In genomic region chr1:234917495-234918188, GRCh38 we compare ENCODE assay signal across 15 cellular contexts.
A peak's percentile ranks its signal among the peaks of the same experiment; 100 is the strongest.
DNase-seq lines count a peak whose midpoint lies in the region; ATAC-seq and TF ChIP-seq lines count a peak whose summit lies in the region.
"Had no signal": no experiment of that assay in that cellular context is flagged by ENCODE, and none has a peak within 500 bp of the region (broad histone marks: within the 10 kb centered on the region; RNA-seq: fewer than 3 reads in every experiment).

No MANE protein-coding gene starts in this region.

- no peaks in the 10 kb centered on the region for H3K36me3 Mint-ChIP-seq in osteocyte (ENCODE audit: unreplicated experiment)
- H3K36me3 Mint-ChIP-seq in MCF 10A (ENCODE audit: insufficient read depth, unreplicated experiment), result no peaks in the 10 kb centered on the region

- no TSS peak for BruUV-seq in MCF 10A (replicated peaks; lab: Mats Ljungman, UMichigan)

- H3K9me3 Mint-ChIP-seq in osteocyte (ENCODE audit: unreplicated experiment) (no peaks in the 10 kb centered on the region), MCF 10A (ENCODE audit: unreplicated experiment) (no peaks in the 10 kb centered on the region)

- TF ChIP-seq POLR2A in upper lobe of left lung (IDR thresholded peaks at IDR 0.05), result peak in 1 of 4 donors; percentile 16

- TF ChIP-seq CTCF in osteocyte (IDR thresholded peaks at IDR 0.05) (no peak), upper lobe of left lung (IDR thresholded peaks at IDR 0.05) (no peak), MCF 10A (IDR thresholded peaks at IDR 0.05; ENCODE audit: unreplicated experiment) (no peak)

- H3K36me3 ChIP-seq in upper lobe of left lung, result no peaks in the 10 kb centered on the region
- H3K36me3 ChIP-seq: left lung had no signal

- peak overlapping the region; percentile 83 to 88 (median 86) for H3K27ac ChIP-seq in upper lobe of left lung
- H3K27ac ChIP-seq: SK-N-MC had no signal

- ATAC-seq in left ventricle myocardium superior, result no peak
- no peak for ATAC-seq in upper lobe of left lung (ENCODE audit: low FRiP score in 2 of 2)
- ATAC-seq in HG03097 (IDR thresholded peaks at IDR 0.05; ENCODE audit: low FRiP score, unreplicated experiment), result no peak

- peak; percentile 25 for DNase-seq in NCI-H82 (lab: John Stamatoyannopoulos, UW)
- DNase-seq in NCI-H82 treated with DMSO at 0.1 percent for 48 hours (lab: John Stamatoyannopoulos, UW; ENCODE audit: unreplicated experiment), result no peak
- DNase-seq in left ventricle myocardium superior, result peak; percentile 48
- no peak for DNase-seq in osteocyte (ENCODE audit: extremely low spot score, unreplicated experiment)
- peak in 1 of 2 donors; percentile 60 for DNase-seq in upper lobe of left lung
- no peak for DNase-seq in MCF 10A (ENCODE audit: unreplicated experiment)
- DNase-seq in dermis blood vessel endothelial cell, result no peak
- DNase-seq: 8988T; GDM1; HCEC 1CT; left lung; stimulated activated CD4-positive, alpha-beta T cell treated with anti-CD3 and anti-CD28 coated beads, Interleukin-4, amount 100 ng/mL, for 24 hours; stimulated activated naive CD4-positive, alpha-beta T cell had no signal

- no peaks in the 10 kb centered on the region for H3K9me3 ChIP-seq in upper lobe of left lung
- H3K9me3 ChIP-seq: left lung had no signal

- H3K4me3 Mint-ChIP-seq in osteocyte (ENCODE audit: unreplicated experiment) (no peak overlapping the region), MCF 10A (ENCODE audit: unreplicated experiment) (no peak overlapping the region)

- H3K4me1 Mint-ChIP-seq in osteocyte (ENCODE audit: unreplicated experiment) (peaks cover 68% of the 10 kb centered on the region), MCF 10A (ENCODE audit: insufficient read depth, unreplicated experiment) (no peaks in the 10 kb centered on the region)

- 69 to 76% methylated on average over 21 to 23 of the region's 23 CpGs for WGBS in upper lobe of left lung, 2 donors

- no peak for TF ChIP-seq EP300 in upper lobe of left lung (IDR thresholded peaks at IDR 0.05)

- intact Hi-C loops in left ventricle myocardium superior (cut with micrococcal nuclease), result no loop called here
- intact Hi-C loops in MCF 10A (cut with micrococcal nuclease), result no loop called here

- H3K27me3 Mint-ChIP-seq in osteocyte (ENCODE audit: unreplicated experiment) (no peaks in the 10 kb centered on the region), MCF 10A (ENCODE audit: insufficient read depth, unreplicated experiment) (no peaks in the 10 kb centered on the region)

- H3K4me1 ChIP-seq in upper lobe of left lung, result peaks cover 59 to 74% (median 71%) of the 10 kb centered on the region in 4 donors

- peak overlapping the region; percentile 83 for H3K27ac Mint-ChIP-seq in osteocyte (ENCODE audit: unreplicated experiment)
- H3K27ac Mint-ChIP-seq in MCF 10A (ENCODE audit: low read depth, unreplicated experiment), result no peak overlapping the region

- POLR2A ChIA-PET in MCF 10A (lab: Yijun Ruan, JAX), result no interaction called here

- CTCF ChIA-PET in MCF 10A (lab: Yijun Ruan, JAX), result no interaction called here

- H3K27me3 ChIP-seq in upper lobe of left lung, result no peaks in the 10 kb centered on the region
- H3K27me3 ChIP-seq: left lung had no signal

- H3K4me3 ChIP-seq in upper lobe of left lung, result no peak overlapping the region
- H3K4me3 ChIP-seq: left lung, SK-N-MC had no signal

Comparison
In these comparisons a context has a peak if more than half of its experiments do, and no peak if none do; other contexts are left out.
1. DNase-seq: peak in NCI-H82 (single experiment) and left ventricle myocardium superior (single experiment); none in NCI-H82 treated with DMSO at 0.1 percent for 48 hours (single experiment), osteocyte (single experiment), MCF 10A (single experiment) and dermis blood vessel endothelial cell (single experiment).